In genomic region chr12:117671734-117672133, GRCh38 we compare ENCODE assay signal across 9 cellular contexts.
A peak's percentile ranks its signal among the peaks of the same experiment; 100 is the strongest.
DNase-seq lines count a peak whose midpoint lies in the region; ATAC-seq and TF ChIP-seq lines count a peak whose summit lies in the region.
"Had no signal": no experiment of that assay in that cellular context is flagged by ENCODE, and none has a peak within 500 bp of the region (broad histone marks: within the 10 kb centered on the region; RNA-seq: fewer than 3 reads in every experiment).

No MANE protein-coding gene starts in this region.

- no peak for TF ChIP-seq EP300 in suprapubic skin (IDR thresholded peaks at IDR 0.05)

- TF ChIP-seq CTCF in DND-41 (IDR thresholded peaks at IDR 0.05; ENCODE audit: borderline replicate concordance, extremely low read depth, low read length, poor library complexity, severe bottlenecking) (peak; percentile 68), lower lobe of right lung (IDR thresholded peaks at IDR 0.05) (peak; percentile 34), suprapubic skin (IDR thresholded peaks at IDR 0.05) (peak in 1 of 2 donors; percentile 37)

- no peaks in the 10 kb centered on the region for H3K9me3 ChIP-seq in DND-41 (ENCODE audit: insufficient read depth, low read length, severe bottlenecking)
- H3K9me3 ChIP-seq in lower lobe of right lung, result no peaks in the 10 kb centered on the region
- H3K9me3 ChIP-seq in suprapubic skin, result no peaks in the 10 kb centered on the region

- H4K20me1 ChIP-seq in DND-41 (ENCODE audit: insufficient read depth, low read length), result no peaks in the 10 kb centered on the region

- no peak overlapping the region for H2AFZ ChIP-seq in DND-41 (ENCODE audit: low read depth, low read length)

- no peak for TF ChIP-seq POLR2A in suprapubic skin (IDR thresholded peaks at IDR 0.05)

- H3K27ac ChIP-seq in DND-41 (ENCODE audit: low read length), result no peak overlapping the region
- H3K27ac ChIP-seq in lower lobe of right lung, result no peak overlapping the region
- H3K27ac ChIP-seq in suprapubic skin, result no peak overlapping the region

- intact Hi-C loops in lower lobe of right lung (cut with DNase I), result no loop called here

- DNase-seq in DND-41 (peak; percentile 34), HK-2 (ENCODE audit: unreplicated experiment) (peak; percentile 22), SW 1271 (lab: John Stamatoyannopoulos, UW) (peak; percentile 5 to 22), lower lobe of right lung (no peak), suprapubic skin (ENCODE audit: low spot score in 2 of 2) (no peak)
- DNase-seq: IMR-90 had no signal

- no peak overlapping the region for H3K4me2 ChIP-seq in DND-41 (ENCODE audit: insufficient read depth, low read length)

- no peaks in the 10 kb centered on the region for H3K36me3 ChIP-seq in DND-41 (ENCODE audit: insufficient read depth, low read length)
- no peaks in the 10 kb centered on the region for H3K36me3 ChIP-seq in lower lobe of right lung
- H3K36me3 ChIP-seq in suprapubic skin, result no peaks in the 10 kb centered on the region

- ATAC-seq in DND-41 (ENCODE audit: insufficient read depth, low read depth) (no peak), lower lobe of right lung (no peak), GM18868 (IDR thresholded peaks at IDR 0.05; ENCODE audit: unreplicated experiment) (no peak), HG03565 (IDR thresholded peaks at IDR 0.05; ENCODE audit: unreplicated experiment) (no peak), GM21723 (IDR thresholded peaks at IDR 0.05; ENCODE audit: unreplicated experiment) (no peak)

- no peaks in the 10 kb centered on the region for H3K79me2 ChIP-seq in DND-41 (ENCODE audit: insufficient read depth, low read length)

- H3K27me3 ChIP-seq in DND-41 (ENCODE audit: insufficient read depth, low read length, poor library complexity) (peaks cover 3% of the 10 kb centered on the region), lower lobe of right lung (ENCODE audit: low read depth) (no peaks in the 10 kb centered on the region), suprapubic skin (peaks cover 10% of the 10 kb centered on the region)

- 44% methylated on average over 7 of the region's 8 CpGs for WGBS in suprapubic skin

- H3K4me3 ChIP-seq in DND-41 (ENCODE audit: low read depth in 1 of 2, low read length in 2 of 2) (no peak overlapping the region), lower lobe of right lung (no peak overlapping the region), suprapubic skin (no peak overlapping the region)

- no peak overlapping the region for H3K9ac ChIP-seq in DND-41 (ENCODE audit: low read depth, low read length)

- no peaks in the 10 kb centered on the region for H3K4me1 ChIP-seq in DND-41 (ENCODE audit: insufficient read depth, low read length)
- H3K4me1 ChIP-seq in lower lobe of right lung, result no peaks in the 10 kb centered on the region
- H3K4me1 ChIP-seq in suprapubic skin, result no peaks in the 10 kb centered on the region

Comparison
In these comparisons a context has a peak if more than half of its experiments do, and no peak if none do; other contexts are left out.
1. DNase-seq: peak in DND-41 (single experiment), HK-2 (single experiment) and SW 1271 (2 of 2); none in lower lobe of right lung (single experiment) and suprapubic skin (0 of 2).